ENCODE assay signal across 2 cellular contexts in genomic region chr15:66138096-66138783, GRCh38.
TF ChIP-seq lines count a peak whose summit lies in the region.

No MANE protein-coding gene starts in this region.

TF ChIP-seq in SK-N-SH, 30 proteins besides CTCF, POLR2A, EP300 and RAD21 (continued from another document):
- TF ChIP-seq MEF2A (IDR thresholded peaks at IDR 0.05; ENCODE audit: borderline replicate concordance, low read depth) = no peak
- TF ChIP-seq ZBTB33 (IDR thresholded peaks at IDR 0.05; ENCODE audit: borderline replicate concordance, low read depth) = no peak

TF ChIP-seq in SK-N-SH treated with all-trans-retinoic acid at 6 μM for 48 hours, 23 proteins besides CTCF, POLR2A, EP300 and RAD21 (continued from another document):
- no peak for TF ChIP-seq TSHZ2 (CRISPR knock-in tag; IDR thresholded peaks at IDR 0.05)
- TF ChIP-seq PATZ1 (CRISPR knock-in tag; IDR thresholded peaks at IDR 0.05; ENCODE audit: borderline replicate concordance) = no peak
- no peak for TF ChIP-seq RARB (CRISPR knock-in tag; IDR thresholded peaks at IDR 0.05)
- no peak for TF ChIP-seq ESRRG (CRISPR knock-in tag; IDR thresholded peaks at IDR 0.05)
- no peak for TF ChIP-seq PPARA (CRISPR knock-in tag; IDR thresholded peaks at IDR 0.05; ENCODE audit: borderline replicate concordance)
- no peak for TF ChIP-seq ZFP3 (CRISPR knock-in tag; IDR thresholded peaks at IDR 0.05)
